Comparison of ENCODE assay signal across 19 cellular contexts in the genomic region with DNA sequence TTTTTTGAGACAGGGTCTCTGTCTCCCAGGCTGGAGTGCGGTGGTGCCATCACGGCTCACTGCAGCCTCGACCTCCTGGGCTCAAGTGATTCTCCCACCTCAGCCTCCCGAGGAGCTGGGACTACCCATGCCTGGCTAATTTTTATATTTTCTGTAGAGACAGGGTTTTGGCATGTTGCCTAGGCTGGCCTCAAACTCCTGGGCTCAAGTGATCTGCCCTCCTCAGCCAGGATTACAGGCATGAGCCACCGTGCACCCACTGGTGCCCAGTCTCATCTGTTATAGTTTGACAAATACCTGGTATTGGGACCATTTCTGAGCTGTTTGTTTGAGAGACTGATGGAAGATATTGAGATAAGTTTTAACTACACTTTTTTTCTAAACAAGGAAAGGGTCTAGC. TPM values are rescaled to one million over a fixed set of nuclear protein-coding genes. Genes with fewer than 3 reads are reported as not detected.
DNase-seq lines count a peak whose midpoint lies in the region; ATAC-seq and TF ChIP-seq lines count a peak whose summit lies in the region.
"Had no signal": no experiment of that assay in that cellular context is flagged by ENCODE, and none has a peak within 500 bp of the region (broad histone marks: within the 10 kb centered on the region; RNA-seq: fewer than 3 reads in every experiment).

No MANE protein-coding gene starts in this region.

- no peak for ATAC-seq in right cardiac atrium
- ATAC-seq in CD8-positive, alpha-beta T cell: no peak
- ATAC-seq: gastrocnemius medialis, left lung, mucosa of descending colon had no signal

- H3K36me3 ChIP-seq in cardiac muscle cell (no peaks in the 10 kb centered on the region), SJCRH30 (no peaks in the 10 kb centered on the region), left ventricle myocardium inferior (no peaks in the 10 kb centered on the region), sigmoid colon (no peaks in the 10 kb centered on the region)
- H3K36me3 ChIP-seq in CD8-positive, alpha-beta T cell (ENCODE audit: insufficient read depth, low read length): no peaks in the 10 kb centered on the region
- H3K36me3 ChIP-seq: adrenal gland, gastrocnemius medialis, left lung had no signal

- no peak overlapping the region for H3K4me3 Mint-ChIP-seq in CD8-positive, alpha-beta T cell

- no peak for TF ChIP-seq POLR2A in sigmoid colon (IDR thresholded peaks at IDR 0.05)

- H3K9me3 ChIP-seq in cardiac muscle cell (ENCODE audit: low read depth): no peaks in the 10 kb centered on the region
- no peaks in the 10 kb centered on the region for H3K9me3 ChIP-seq in right cardiac atrium (ENCODE audit: control insufficient read depth, low read length)
- H3K9me3 ChIP-seq in SJCRH30 (replicated peaks): no peaks in the 10 kb centered on the region
- no peaks in the 10 kb centered on the region for H3K9me3 ChIP-seq in left ventricle myocardium inferior (replicated peaks)
- H3K9me3 ChIP-seq in sigmoid colon: no peaks in the 10 kb centered on the region
- H3K9me3 ChIP-seq in CD8-positive, alpha-beta T cell (ENCODE audit: low read length): no peaks in the 10 kb centered on the region
- H3K9me3 ChIP-seq: adrenal gland, gastrocnemius medialis, left lung, mucosa of descending colon had no signal

- H3K36me3 Mint-ChIP-seq in CD8-positive, alpha-beta T cell: no peaks in the 10 kb centered on the region

- no peaks in the 10 kb centered on the region for H3K9me3 Mint-ChIP-seq in CD8-positive, alpha-beta T cell

- intact Hi-C loops in right cardiac atrium (cut with DNase I): no loop called here
- intact Hi-C loops in left ventricle myocardium inferior (cut with micrococcal nuclease): no loop called here
- intact Hi-C loops in sigmoid colon (cut with DNase I): no loop called here
- intact Hi-C loops in CD8-positive, alpha-beta T cell (cut with DNase I, micrococcal nuclease): no loop called here

- POLR2A ChIA-PET in CD8-positive, alpha-beta T cell (lab: Charles Lee): no interaction called here

- H3K4me1 ChIP-seq in cardiac muscle cell (ENCODE audit: low read depth): peaks cover 9% of the 10 kb centered on the region
- H3K4me1 ChIP-seq in right cardiac atrium (ENCODE audit: control insufficient read depth, insufficient read depth, low read length): no peaks in the 10 kb centered on the region
- H3K4me1 ChIP-seq in SJCRH30: no peaks in the 10 kb centered on the region; the same call in 1 of the 2 replicates
- H3K4me1 ChIP-seq in left ventricle myocardium inferior: no peaks in the 10 kb centered on the region
- H3K4me1 ChIP-seq in sigmoid colon: peaks cover 0 to 9% (median 4%) of the 10 kb centered on the region in 4 donors
- no peaks in the 10 kb centered on the region for H3K4me1 ChIP-seq in CD8-positive, alpha-beta T cell (ENCODE audit: insufficient read depth, low read length)
- H3K4me1 ChIP-seq: adrenal gland, left lung had no signal

- H3K4me1 Mint-ChIP-seq in CD8-positive, alpha-beta T cell (ENCODE audit: low read depth): no peaks in the 10 kb centered on the region

- H3K4me3 ChIP-seq in cardiac muscle cell (no peak overlapping the region), right cardiac atrium (ENCODE audit: low read length) (no peak overlapping the region), SJCRH30 (no peak overlapping the region), left ventricle myocardium inferior (no peak overlapping the region), sigmoid colon (no peak overlapping the region)
- H3K4me3 ChIP-seq in CD8-positive, alpha-beta T cell (ENCODE audit: low read depth, low read length): no peak overlapping the region
- H3K4me3 ChIP-seq: adrenal gland, gastrocnemius medialis, left lung, mucosa of descending colon had no signal

- WGBS in right cardiac atrium: 74% methylated on average over 5 of the region's 5 CpGs
- 79 to 83% methylated on average over 5 of the region's 5 CpGs for WGBS in sigmoid colon, 2 donors

- TF ChIP-seq EP300 in sigmoid colon (IDR thresholded peaks at IDR 0.05): no peak

- TF ChIP-seq CTCF in cardiac muscle cell (IDR thresholded peaks at IDR 0.05; ENCODE audit: low read depth, low read length) (no peak), left ventricle myocardium inferior (IDR thresholded peaks at IDR 0.05; ENCODE audit: borderline replicate concordance) (no peak), sigmoid colon (IDR thresholded peaks at IDR 0.05) (no peak)
- no peak for TF ChIP-seq CTCF in CD8-positive, alpha-beta T cell (IDR thresholded peaks at IDR 0.05)

- H3K27me3 Mint-ChIP-seq in CD8-positive, alpha-beta T cell (ENCODE audit: low read depth): peaks cover 2% of the 10 kb centered on the region

- DNase-seq in cardiac muscle cell (ENCODE audit: low read depth in 1 of 2, low spot score in 1 of 2) (peak in 1 of 2 donors; percentile 16), right cardiac atrium (no peak), SJCRH30 (peak; percentile 6 to 17), left ventricle myocardium inferior (no peak), sigmoid colon (no peak), NCI-H526 (lab: John Stamatoyannopoulos, UW) (no peak), 8988T (no peak)
- no peak for DNase-seq in CD8-positive, alpha-beta T cell
- DNase-seq: activated CD8-positive, alpha-beta memory T cell treated with anti-CD3 and anti-CD28 coated beads, Interleukin-2, amount 50 U/mL, for 48 hours; activated effector memory CD4-positive, alpha-beta T cell treated with anti-CD3 and anti-CD28 coated beads, Interleukin-2, amount 50 U/mL, for 16 hours; cerebellar nuclear complex; erythroblast; gastrocnemius medialis; left lung; mucosa of descending colon; NCI-H1105; NK-92 treated with Interleukin-12 subunit alpha and Interleukin-12 subunit beta, amount 100 ng/mL, for 24 hours; stimulated activated CD4-positive, alpha-beta T cell treated with anti-CD3 and anti-CD28 coated beads, Interleukin-15, amount 100 ng/mL, for 24 hours had no signal

- no peaks in the 10 kb centered on the region for H3K27me3 ChIP-seq in cardiac muscle cell
- H3K27me3 ChIP-seq in right cardiac atrium (ENCODE audit: control insufficient read depth, insufficient read depth): no peaks in the 10 kb centered on the region
- no peaks in the 10 kb centered on the region for H3K27me3 ChIP-seq in SJCRH30
- no peaks in the 10 kb centered on the region for H3K27me3 ChIP-seq in left ventricle myocardium inferior (ENCODE audit: low read depth)
- no peaks in the 10 kb centered on the region for H3K27me3 ChIP-seq in sigmoid colon
- H3K27me3 ChIP-seq in CD8-positive, alpha-beta T cell (ENCODE audit: insufficient read depth, low read length): no peaks in the 10 kb centered on the region
- H3K27me3 ChIP-seq: adrenal gland, gastrocnemius medialis, left lung had no signal

- H3K27ac Mint-ChIP-seq in CD8-positive, alpha-beta T cell: no peak overlapping the region

- CTCF ChIA-PET in CD8-positive, alpha-beta T cell (lab: Charles Lee): no interaction called here

- H3K27ac ChIP-seq in cardiac muscle cell: peak overlapping the region; percentile 62
- H3K27ac ChIP-seq in right cardiac atrium (ENCODE audit: low read length): no peak overlapping the region
- H3K27ac ChIP-seq in SJCRH30: no peak overlapping the region
- H3K27ac ChIP-seq in left ventricle myocardium inferior (replicated peaks): peak overlapping the region; percentile 78
- peak overlapping the region in 2 of 4 donors; percentile 39 to 42 for H3K27ac ChIP-seq in sigmoid colon
- no peak overlapping the region for H3K27ac ChIP-seq in CD8-positive, alpha-beta T cell (ENCODE audit: low read depth, low read length)
- H3K27ac ChIP-seq: adrenal gland, left lung had no signal

RNA-seq across cellular contexts. Expression of a gene that starts 18.2 kb away (rescaled TPM):
- total RNA-seq in cardiac muscle cell (10.7 and 11.9 TPM in 2 replicates), right cardiac atrium (10 to 100 TPM; 12.7 to 18.7 (median 16.5) TPM), left ventricle myocardium inferior (28.2 TPM), sigmoid colon (10 to 100 TPM in 3 of 4 donors, 1 to 10 TPM in 1; 8.3 to 11.7 (median 10.9) TPM)
- polyA plus RNA-seq in cardiac muscle cell (19.6 and 21.7 TPM in 2 replicates), right cardiac atrium (10.5 TPM), sigmoid colon (1 to 10 TPM; 3.2 to 6.9 (median 5.4) TPM)
- total RNA-seq in SJCRH30 (2014; rRNA removed; shearing (Covaris generic)): 24.6 and 25.0 TPM in 2 replicates
- total RNA-seq in CD8-positive, alpha-beta T cell: 1 to 10 TPM; 4.9 to 5.7 TPM

RNA-seq across cellular contexts. Expression of a gene that starts 57.5 kb away (rescaled TPM):
- total RNA-seq in cardiac muscle cell: 2.4 and 2.6 TPM in 2 replicates
- 3.0 and 5.5 TPM in 2 replicates for polyA plus RNA-seq in cardiac muscle cell
- total RNA-seq in right cardiac atrium: 10 to 100 TPM in 1 of 4 donors, 1 to 10 TPM in 3; 5.7 to 11.1 (median 8.1) TPM
- polyA plus RNA-seq in right cardiac atrium: 12.6 TPM
- not detected in 2 replicates for total RNA-seq in SJCRH30 (2014; rRNA removed; shearing (Covaris generic))
- total RNA-seq in left ventricle myocardium inferior: 4.9 TPM
- total RNA-seq in sigmoid colon: 10 to 100 TPM in 2 of 4 donors, 1 to 10 TPM in 2; 6.6 to 11.3 (median 10.2) TPM
- polyA plus RNA-seq in sigmoid colon: 1 to 10 TPM; 3.0 to 7.2 (median 4.5) TPM
- not detected for total RNA-seq in CD8-positive, alpha-beta T cell

Comparison
In these comparisons a context has a peak if more than half of its experiments do, and no peak if none do; other contexts are left out.
1. H3K27ac ChIP-seq: peak in cardiac muscle cell (single experiment) and left ventricle myocardium inferior (single experiment); none in right cardiac atrium (single experiment), SJCRH30 (single experiment) and CD8-positive, alpha-beta T cell (single experiment).
2. DNase-seq: peak in SJCRH30 (2 of 2); none in right cardiac atrium (0 of 3), left ventricle myocardium inferior (single experiment), sigmoid colon (single experiment), NCI-H526 (0 of 2), CD8-positive, alpha-beta T cell (0 of 7) and 8988T (single experiment).